28 cellular contexts compared by ENCODE assay signal in the genomic region with DNA sequence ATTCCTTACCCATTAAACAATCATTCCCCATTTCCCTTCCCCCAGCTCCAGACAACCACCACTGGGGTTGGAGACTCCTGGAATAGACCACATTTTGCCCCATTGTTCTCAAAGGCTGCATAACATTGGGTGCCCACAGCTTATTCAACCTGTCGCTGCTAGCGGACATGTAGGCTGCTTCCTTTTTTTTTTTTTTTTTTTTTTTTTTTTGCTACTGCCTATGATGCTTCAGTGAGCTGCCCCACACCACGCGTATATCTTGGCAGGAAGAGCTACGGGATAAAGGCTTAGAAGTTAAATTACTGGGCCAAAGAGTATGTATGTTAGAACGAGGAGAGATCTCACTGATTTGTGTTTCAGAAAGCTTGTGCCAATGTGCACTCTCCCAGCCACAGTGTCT. TPM values are rescaled to one million over a fixed set of nuclear protein-coding genes. Genes with fewer than 3 reads are reported as not detected.
DNase-seq lines count a peak whose midpoint lies in the region; ATAC-seq and TF ChIP-seq lines count a peak whose summit lies in the region.
"Had no signal": no experiment of that assay in that cellular context is flagged by ENCODE, and none has a peak within 500 bp of the region (broad histone marks: within the 10 kb centered on the region; RNA-seq: fewer than 3 reads in every experiment).

No MANE protein-coding gene starts in this region.

- H3K4me1 ChIP-seq in IMR-90 (ENCODE audit: control insufficient read depth, insufficient read depth, low read length) (no peaks in the 10 kb centered on the region; the same call in 1 of the 2 replicates), thyroid gland (no peaks in the 10 kb centered on the region), lower lobe of right lung (no peaks in the 10 kb centered on the region)
- H3K4me1 ChIP-seq: left ventricle myocardium inferior had no signal

- no CpG with 5 or more reads among the region's 6 CpGs for WGBS in IMR-90 (ENCODE audit: extremely low coverage in 2 of 2, insufficient read length in 1 of 2), 2 experiments
- WGBS in thyroid gland, 2 donors: 47 to 61% methylated on average over 6 of the region's 6 CpGs

- no peak overlapping the region for H3K18ac ChIP-seq in IMR-90 (ENCODE audit: low read depth, low read length)

- no peak for TF ChIP-seq POLR2A in IMR-90 (IDR thresholded peaks at IDR 0.05; ENCODE audit: low read depth, low read length)
- TF ChIP-seq POLR2A in thyroid gland (IDR thresholded peaks at IDR 0.05): no peak

- peak; percentile 18 for DNase-seq in IMR-90
- DNase-seq in astrocyte of the hippocampus (ENCODE audit: low read depth, low spot score): peak; percentile 14
- DNase-seq in iPS-NIHi11 (ENCODE audit: low spot score): peak; percentile 31
- DNase-seq in thyroid gland: no peak
- DNase-seq in activated CD4-positive, alpha-beta memory T cell treated with anti-CD3 and anti-CD28 coated beads, Interleukin-2, amount 10 ng/mL, durations not matched to agents 7 days and 5 days: no peak
- DNase-seq in activated CD4-positive, alpha-beta T cell treated with anti-CD3 and anti-CD28 coated beads, Interleukin-2, amount 50 U/mL, for 1 hour: no peak
- no peak for DNase-seq in lower lobe of right lung
- DNase-seq: activated CD4-positive, alpha-beta T cell treated with anti-CD3 and anti-CD28 coated beads, Interleukin-2, amount 10 ng/mL, durations not matched to agents 24 days and 14 days; anterior cingulate cortex; CD4-positive, alpha-beta T cell; cortex of kidney; DMS53; endodermal cell; GF-D8; glutamatergic neuron; GOT3; left ventricle myocardium inferior; naive B cell; NCI-H1092 treated with DMSO at 0.1 percent for 48 hours; NCI-H1930; NCI-H2227 treated with DMSO at 0.1 percent for 48 hours; SK-N-SH; stimulated activated CD4-positive, alpha-beta T cell treated with anti-CD3 and anti-CD28 coated beads, Interleukin-4, amount 100 ng/mL, for 4 hours; stimulated activated naive CD8-positive, alpha-beta T cell treated with anti-CD3 and anti-CD28 coated beads, Interleukin-15, Interleukin-2, amounts not matched to agents 100 U/mL and 50 U/mL, for 24 hours; T-helper 2 cell had no signal

- no peaks in the 10 kb centered on the region for H3K36me3 Mint-ChIP-seq in activated CD4-positive, alpha-beta memory T cell treated with anti-CD3 and anti-CD28 coated beads, Interleukin-2, amount 10 ng/mL, durations not matched to agents 7 days and 5 days (ENCODE audit: low read depth)
- H3K36me3 Mint-ChIP-seq: activated naive CD4-positive, alpha-beta T cell treated with anti-CD3 and anti-CD28 coated beads, Interleukin-2, amount 50 U/mL, for 24 hours; naive B cell had no signal

- H2BK5ac ChIP-seq in IMR-90 (ENCODE audit: low read depth, low read length, poor library complexity, severe bottlenecking): no peak overlapping the region

- no peak overlapping the region for H3K56ac ChIP-seq in IMR-90 (ENCODE audit: extremely low read depth, insufficient read depth, low read length)

- no peak overlapping the region for H3K4ac ChIP-seq in IMR-90 (ENCODE audit: low read depth, low read length)

- no peak overlapping the region for H2BK20ac ChIP-seq in IMR-90 (ENCODE audit: low read depth, low read length)

- no peak overlapping the region for H2BK15ac ChIP-seq in IMR-90 (ENCODE audit: low read depth, low read length)

- no peaks in the 10 kb centered on the region for H3K36me3 ChIP-seq in IMR-90 (ENCODE audit: control insufficient read depth, insufficient read depth, low read length)
- H3K36me3 ChIP-seq in thyroid gland: no peaks in the 10 kb centered on the region
- no peaks in the 10 kb centered on the region for H3K36me3 ChIP-seq in lower lobe of right lung
- H3K36me3 ChIP-seq: cardiac muscle cell, left ventricle myocardium inferior had no signal

- H3K27me3 Mint-ChIP-seq in activated CD4-positive, alpha-beta memory T cell treated with anti-CD3 and anti-CD28 coated beads, Interleukin-2, amount 10 ng/mL, durations not matched to agents 7 days and 5 days: no peaks in the 10 kb centered on the region
- H3K27me3 Mint-ChIP-seq: activated CD4-positive, alpha-beta T cell treated with anti-CD3 and anti-CD28 coated beads, Interleukin-2, amount 10 ng/mL, durations not matched to agents 24 days and 14 days; activated naive CD4-positive, alpha-beta T cell treated with anti-CD3 and anti-CD28 coated beads, Interleukin-2, amount 50 U/mL, for 24 hours; CD4-positive, alpha-beta T cell had no signal

- no peak overlapping the region for H3K4me3 ChIP-seq in IMR-90 (ENCODE audit: insufficient read depth, low read depth, low read length)
- H3K4me3 ChIP-seq in thyroid gland (replicated peaks in 1 of 3): no peak overlapping the region
- no peak overlapping the region for H3K4me3 ChIP-seq in lower lobe of right lung
- H3K4me3 ChIP-seq: cardiac muscle cell, left ventricle myocardium inferior had no signal

- no peak overlapping the region for H3K4me2 ChIP-seq in IMR-90 (ENCODE audit: low read depth, low read length)
- H3K4me2 ChIP-seq: SK-N-SH had no signal

- no peak overlapping the region for H3K27ac Mint-ChIP-seq in activated CD4-positive, alpha-beta memory T cell treated with anti-CD3 and anti-CD28 coated beads, Interleukin-2, amount 10 ng/mL, durations not matched to agents 7 days and 5 days
- H3K27ac Mint-ChIP-seq: activated CD4-positive, alpha-beta T cell treated with anti-CD3 and anti-CD28 coated beads, Interleukin-2, amount 10 ng/mL, durations not matched to agents 24 days and 14 days; activated naive CD4-positive, alpha-beta T cell treated with anti-CD3 and anti-CD28 coated beads, Interleukin-2, amount 50 U/mL, for 24 hours; activated T-helper 1 cell treated with anti-CD3 and anti-CD28 coated beads, Interleukin-12 subunit alpha, Interleukin-12 subunit beta, Interleukin-2, Interleukin-4 antibody, amounts not matched to agents 30 ng/mL and 10 ng/mL and 1 ng/mL, durations not matched to agents 14 hours and 24 hours and 36 hours; CD4-positive, alpha-beta T cell; endodermal cell; naive B cell had no signal

- CTCF ChIA-PET in IMR-90 (lab: Yijun Ruan, JAX): interaction anchor here (0.6 to 1.3 kb wide), 2 partner anchors 10 to 73 kb away, joined by 3 to 4 read pairs; no protein-coding TSS in a partner anchor
- CTCF ChIA-PET in activated CD4-positive, alpha-beta memory T cell treated with anti-CD3 and anti-CD28 coated beads, Interleukin-2, amount 10 ng/mL, durations not matched to agents 7 days and 5 days (lab: Charles Lee): no interaction called here

- H4K20me1 ChIP-seq in IMR-90 (ENCODE audit: insufficient read depth, low read length): no peaks in the 10 kb centered on the region

- H3K23ac ChIP-seq in IMR-90 (ENCODE audit: low read depth, low read length): no peak overlapping the region

- dilution Hi-C loops in IMR-90 (cut with HindIII; ENCODE audit: low sequenced_read_pairs, unreplicated experiment): no loop called here

- no peak overlapping the region for H2AK5ac ChIP-seq in IMR-90 (ENCODE audit: low read depth, low read length)

- peaks cover 7% of the 10 kb centered on the region for H3K4me1 Mint-ChIP-seq in activated CD4-positive, alpha-beta memory T cell treated with anti-CD3 and anti-CD28 coated beads, Interleukin-2, amount 10 ng/mL, durations not matched to agents 7 days and 5 days

- no peaks in the 10 kb centered on the region for H3K9me1 ChIP-seq in IMR-90 (ENCODE audit: insufficient read depth, low read length)

- no peaks in the 10 kb centered on the region for H3K9me3 Mint-ChIP-seq in activated CD4-positive, alpha-beta memory T cell treated with anti-CD3 and anti-CD28 coated beads, Interleukin-2, amount 10 ng/mL, durations not matched to agents 7 days and 5 days
- H3K9me3 Mint-ChIP-seq: activated CD4-positive, alpha-beta T cell treated with anti-CD3 and anti-CD28 coated beads, Interleukin-2, amount 10 ng/mL, durations not matched to agents 24 days and 14 days; activated naive CD4-positive, alpha-beta T cell treated with anti-CD3 and anti-CD28 coated beads, Interleukin-2, amount 50 U/mL, for 24 hours; CD4-positive, alpha-beta T cell; endodermal cell; naive B cell had no signal

- intact Hi-C loops in IMR-90 (cut with micrococcal nuclease): no loop called here
- intact Hi-C loops in thyroid gland (cut with DNase I): no loop called here
- intact Hi-C loops in lower lobe of right lung (cut with DNase I): no loop called here

- no peak overlapping the region for H4K5ac ChIP-seq in IMR-90 (ENCODE audit: low read depth, low read length)

- no peak overlapping the region for H4K8ac ChIP-seq in IMR-90 (ENCODE audit: low read depth in 2 of 2, low read length in 2 of 2)

- POLR2A ChIA-PET in IMR-90 (lab: Charles Lee; ENCODE audit: unreplicated experiment): interaction anchor here (0.5 kb wide), 1 partner anchor 85 kb away, joined by 5 read pairs; no protein-coding TSS in a partner anchor
- POLR2A ChIA-PET in activated CD4-positive, alpha-beta memory T cell treated with anti-CD3 and anti-CD28 coated beads, Interleukin-2, amount 10 ng/mL, durations not matched to agents 7 days and 5 days (lab: Charles Lee): interaction anchor here (0.5 kb wide), 1 partner anchor 256 kb away, joined by 3 read pairs; no protein-coding TSS in a partner anchor

- TF ChIP-seq RAD21 in IMR-90 (IDR thresholded peaks at IDR 0.05; ENCODE audit: low read length): no peak

- H3K9me3 ChIP-seq in IMR-90 (ENCODE audit: control insufficient read depth, insufficient read depth, low read length) (no peaks in the 10 kb centered on the region), thyroid gland (no peaks in the 10 kb centered on the region), lower lobe of right lung (no peaks in the 10 kb centered on the region)
- H3K9me3 ChIP-seq: left ventricle myocardium inferior, SK-N-SH had no signal

- H3K79me1 ChIP-seq in IMR-90 (ENCODE audit: low read depth in 1 of 2, low read length in 2 of 2): no peaks in the 10 kb centered on the region

- no peak overlapping the region for H2AK9ac ChIP-seq in IMR-90 (replicated peaks; ENCODE audit: low read depth, low read length, poor library complexity)

- H3K4me3 Mint-ChIP-seq in activated CD4-positive, alpha-beta memory T cell treated with anti-CD3 and anti-CD28 coated beads, Interleukin-2, amount 10 ng/mL, durations not matched to agents 7 days and 5 days: no peak overlapping the region
- H3K4me3 Mint-ChIP-seq: activated CD4-positive, alpha-beta T cell treated with anti-CD3 and anti-CD28 coated beads, Interleukin-2, amount 10 ng/mL, durations not matched to agents 24 days and 14 days; activated naive CD4-positive, alpha-beta T cell treated with anti-CD3 and anti-CD28 coated beads, Interleukin-2, amount 50 U/mL, for 24 hours; activated T-helper 1 cell treated with anti-CD3 and anti-CD28 coated beads, Interleukin-12 subunit alpha, Interleukin-12 subunit beta, Interleukin-2, Interleukin-4 antibody, amounts not matched to agents 30 ng/mL and 10 ng/mL and 1 ng/mL, durations not matched to agents 14 hours and 24 hours and 36 hours; CD4-positive, alpha-beta T cell; endodermal cell; naive B cell had no signal

- H3K14ac ChIP-seq in IMR-90 (replicated peaks; ENCODE audit: low read depth, low read length): no peak overlapping the region

- H4K91ac ChIP-seq in IMR-90 (ENCODE audit: insufficient read depth, low read depth, low read length): no peak overlapping the region

- in situ Hi-C loops in IMR-90 (cut with MboI; ENCODE audit: low sequenced_read_pairs): no loop called here

- no peak overlapping the region for H2BK120ac ChIP-seq in IMR-90 (ENCODE audit: low read depth, low read length)

- ATAC-seq in IMR-90 (ENCODE audit: low read depth) (peak; percentile 21; the same call in 1 of the 2 replicates), lower lobe of right lung (no peak)
- ATAC-seq: stimulated activated naive CD8-positive, alpha-beta T cell treated with anti-CD3 and anti-CD28 coated beads, Interleukin-15, Interleukin-2, amounts not matched to agents 100 U/mL and 50 U/mL, for 24 hours had no signal

- no peak overlapping the region for H2AFZ ChIP-seq in IMR-90 (replicated peaks; ENCODE audit: low read length, poor library complexity)

- no peak overlapping the region for H3K27ac ChIP-seq in IMR-90 (ENCODE audit: insufficient read depth, low read length)
- no peak overlapping the region for H3K27ac ChIP-seq in thyroid gland
- H3K27ac ChIP-seq in lower lobe of right lung: no peak overlapping the region
- H3K27ac ChIP-seq: cardiac muscle cell, left ventricle myocardium inferior had no signal

- BruUV-seq in IMR-90 (replicated peaks; lab: Mats Ljungman, UMichigan): no TSS peak

- peaks cover 10% of the 10 kb centered on the region for H3K27me3 ChIP-seq in IMR-90 (ENCODE audit: control insufficient read depth, insufficient read depth, low read length)
- no peaks in the 10 kb centered on the region for H3K27me3 ChIP-seq in thyroid gland
- no peaks in the 10 kb centered on the region for H3K27me3 ChIP-seq in lower lobe of right lung (ENCODE audit: low read depth)
- H3K27me3 ChIP-seq: cardiac muscle cell had no signal

- TF ChIP-seq CTCF in IMR-90 (conservative IDR thresholded peaks at IDR 0.05; ENCODE audit: low read depth, low read length) (no peak), thyroid gland (IDR thresholded peaks at IDR 0.05) (no peak), lower lobe of right lung (IDR thresholded peaks at IDR 0.05) (no peak)

- H3K9ac ChIP-seq in IMR-90 (ENCODE audit: low read depth, low read length): no peak overlapping the region
- H3K9ac ChIP-seq: SK-N-SH had no signal

RNA-seq across cellular contexts. Expression of a gene that starts 7.0 kb away (rescaled TPM):
- total RNA-seq in IMR-90 (2012; rRNA removed) (not detected in 2 replicates), thyroid gland (1 to 10 TPM in 3 of 4 donors, under 1 TPM in 1; 0.45 to 3.4 (median 2.3) TPM), lower lobe of right lung (not detected)
- polyA plus RNA-seq in IMR-90 (2012; rRNA removed): not detected in 2 replicates
- not detected in 2 replicates for polyA plus RNA-seq in IMR-90 (2012; cell fraction: cytosol; rRNA removed)
- not detected in 2 replicates for polyA plus RNA-seq in IMR-90 (2012; cell fraction: nucleus; rRNA removed; ENCODE audit: low replicate concordance)
- not detected for total RNA-seq in activated CD4-positive, alpha-beta memory T cell treated with anti-CD3 and anti-CD28 coated beads, Interleukin-2, amount 10 ng/mL, durations not matched to agents 7 days and 5 days
- total RNA-seq: activated CD4-positive, alpha-beta T cell treated with anti-CD3 and anti-CD28 coated beads, Interleukin-2, amount 10 ng/mL, durations not matched to agents 24 days and 14 days; activated T-helper 1 cell treated with anti-CD3 and anti-CD28 coated beads, Interleukin-12 subunit alpha, Interleukin-12 subunit beta, Interleukin-2, Interleukin-4 antibody, amounts not matched to agents 30 ng/mL and 10 ng/mL and 1 ng/mL, durations not matched to agents 14 hours and 24 hours and 36 hours; cardiac muscle cell; CD4-positive, alpha-beta T cell had no signal
- polyA plus RNA-seq: cardiac muscle cell had no signal

RNA-seq across cellular contexts. Expression of a gene that starts 49.3 kb away (rescaled TPM):
- total RNA-seq in IMR-90 (2012; rRNA removed) (not detected in 2 replicates), thyroid gland (under 1 TPM in 2 of 4 donors, not detected in 2; 0.22 to 0.40 TPM), lower lobe of right lung (0.44 TPM)
- 0.05 and 0.06 TPM in 2 replicates for polyA plus RNA-seq in IMR-90 (2012; rRNA removed)
- polyA plus RNA-seq in IMR-90 (2012; cell fraction: cytosol; rRNA removed): 0.10 TPM in 1 of 2 replicates, not detected in the other
- 0.03 and 0.09 TPM in 2 replicates for polyA plus RNA-seq in IMR-90 (2012; cell fraction: nucleus; rRNA removed; ENCODE audit: low replicate concordance)
- not detected for total RNA-seq in activated CD4-positive, alpha-beta memory T cell treated with anti-CD3 and anti-CD28 coated beads, Interleukin-2, amount 10 ng/mL, durations not matched to agents 7 days and 5 days
- total RNA-seq: activated CD4-positive, alpha-beta T cell treated with anti-CD3 and anti-CD28 coated beads, Interleukin-2, amount 10 ng/mL, durations not matched to agents 24 days and 14 days; activated T-helper 1 cell treated with anti-CD3 and anti-CD28 coated beads, Interleukin-12 subunit alpha, Interleukin-12 subunit beta, Interleukin-2, Interleukin-4 antibody, amounts not matched to agents 30 ng/mL and 10 ng/mL and 1 ng/mL, durations not matched to agents 14 hours and 24 hours and 36 hours; cardiac muscle cell; endodermal cell; left ventricle myocardium inferior had no signal
- polyA plus RNA-seq: cardiac muscle cell, SK-N-SH had no signal

Comparison
In these comparisons a context has a peak if more than half of its experiments do, and no peak if none do; other contexts are left out.
1. DNase-seq: peak in IMR-90 (single experiment), astrocyte of the hippocampus (single experiment) and iPS-NIHi11 (single experiment); none in thyroid gland (0 of 2), activated CD4-positive, alpha-beta memory T cell treated with anti-CD3 and anti-CD28 coated beads, Interleukin-2, amount 10 ng/mL, durations not matched to agents 7 days and 5 days (single experiment), activated CD4-positive, alpha-beta T cell treated with anti-CD3 and anti-CD28 coated beads, Interleukin-2, amount 50 U/mL, for 1 hour (single experiment) and lower lobe of right lung (single experiment).